In the genomic region with DNA sequence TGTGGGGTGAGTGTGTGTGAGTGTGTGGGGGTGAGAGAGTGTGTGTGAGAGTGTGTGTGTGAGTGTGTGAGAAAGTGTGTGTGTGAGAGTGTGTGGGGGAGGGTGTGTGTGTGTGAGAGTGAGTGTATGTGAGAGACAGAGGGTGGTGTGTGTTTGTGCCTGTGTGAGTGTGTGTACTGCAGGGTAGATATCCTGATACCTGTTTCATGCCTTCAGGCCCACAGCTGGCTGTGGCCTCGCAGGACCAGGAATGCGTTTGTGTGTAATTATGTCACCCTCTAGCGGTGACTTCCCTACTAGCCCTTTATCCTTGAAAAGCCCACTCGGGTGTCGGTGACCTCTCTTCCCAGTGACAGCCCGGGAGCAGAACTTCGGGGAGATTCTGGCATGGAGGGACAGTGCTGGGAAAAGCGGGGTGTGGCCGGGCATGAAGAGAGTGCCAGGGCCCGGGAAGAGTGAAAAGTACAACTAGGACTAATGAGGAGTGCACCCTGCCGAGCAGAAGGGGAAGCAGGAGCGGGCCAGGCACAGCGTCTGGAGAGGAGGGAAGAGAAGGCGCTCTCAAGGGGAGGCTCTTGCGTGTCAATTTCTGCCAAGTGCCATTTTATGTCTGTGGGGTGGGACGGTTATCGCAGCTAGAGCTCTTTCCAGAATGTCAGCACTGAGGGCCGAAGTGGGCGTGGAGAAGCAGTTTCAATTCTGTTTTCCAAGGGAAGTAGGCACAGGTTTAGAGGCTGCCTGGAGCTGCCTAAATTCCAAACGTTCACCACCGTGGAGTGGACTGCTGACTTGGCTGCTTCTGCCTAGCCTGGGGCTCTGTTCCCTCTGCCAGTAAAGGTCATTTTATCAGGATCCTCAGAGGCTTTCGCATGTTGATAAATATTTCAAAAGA, we compare ENCODE assay signal across 8 cellular contexts. TPM values are rescaled to one million over a fixed set of nuclear protein-coding genes. Genes with fewer than 3 reads are reported as not detected.
DNase-seq lines count a peak whose midpoint lies in the region; ATAC-seq and TF ChIP-seq lines count a peak whose summit lies in the region.

No MANE protein-coding gene starts in this region.

- 3% methylated on average over 22 of the region's 22 CpGs for WGBS in ectodermal cell, 2 experiments
- WGBS in right lobe of liver (ENCODE audit: insufficient coverage, low coverage, low lambda C conversion rate, missing lambda C conversion rate), result 2% methylated on average over 16 of the region's 22 CpGs

- peak overlapping the region; percentile 72 for H3K4me3 Mint-ChIP-seq in stimulated activated effector memory CD8-positive, alpha-beta T cell treated with anti-CD3 and anti-CD28 coated beads, Interleukin-12 subunit alpha, Interleukin-12 subunit beta, amount 100 ng/mL, for 72 hours

- H3K4me3 ChIP-seq in ectodermal cell (ENCODE audit: insufficient read depth, low read depth, low read length) (peak overlapping the region; percentile 21), right lobe of liver (peak overlapping the region; percentile 36 to 56 (median 40))

- TF ChIP-seq POLR2A in right lobe of liver (IDR thresholded peaks at IDR 0.05), result no peak

- peak; percentile 75 to 84 (median 76) for TF ChIP-seq CTCF in right lobe of liver (IDR thresholded peaks at IDR 0.05)

- peaks cover 47% of the 10 kb centered on the region for H3K4me1 Mint-ChIP-seq in stimulated activated effector memory CD8-positive, alpha-beta T cell treated with anti-CD3 and anti-CD28 coated beads, Interleukin-12 subunit alpha, Interleukin-12 subunit beta, amount 100 ng/mL, for 72 hours

- peak; percentile 26 for DNase-seq in stimulated activated CD4-positive, alpha-beta T cell treated with anti-CD3 and anti-CD28 coated beads, Interleukin-12 subunit alpha, Interleukin-12 subunit beta, amount 100 ng/mL, for 4 hours
- DNase-seq in stimulated activated CD4-positive, alpha-beta T cell treated with anti-CD3 and anti-CD28 coated beads, Interleukin-2, amount 100 ng/mL, for 48 hours, result no peak
- peak; percentile 13 for DNase-seq in NCI-H524 treated with DMSO at 0.1 percent for 48 hours (lab: John Stamatoyannopoulos, UW)
- peak; percentile 21 to 46 for DNase-seq in activated CD4-positive, alpha-beta T cell treated with anti-CD3 and anti-CD28 coated beads, Interleukin-2, amount 50 U/mL, for 24 hours (ENCODE audit: low read depth in 1 of 2, low spot score in 1 of 2)
- peak; percentile 62 to 81 (median 73) for DNase-seq in right lobe of liver
- peak; percentile 32 to 70 for DNase-seq in stimulated activated effector memory CD8-positive, alpha-beta T cell treated with anti-CD3 and anti-CD28 coated beads, Interleukin-12 subunit alpha, Interleukin-12 subunit beta, amount 100 ng/mL, for 72 hours (ENCODE audit: low spot score in 2 of 2)

- no peaks in the 10 kb centered on the region for H3K36me3 ChIP-seq in ectodermal cell (ENCODE audit: control insufficient read depth, insufficient read depth, low read length)
- H3K36me3 ChIP-seq in right lobe of liver, result no peaks in the 10 kb centered on the region

- H3K27me3 ChIP-seq in ectodermal cell (ENCODE audit: control insufficient read depth, insufficient read depth, low read length, poor library complexity, severe bottlenecking) (peaks cover 23% of the 10 kb centered on the region), right lobe of liver (no peaks in the 10 kb centered on the region)

- intact Hi-C loops in right lobe of liver (cut with DNase I), result no loop called here

- peaks cover 5% of the 10 kb centered on the region for H3K36me3 Mint-ChIP-seq in stimulated activated effector memory CD8-positive, alpha-beta T cell treated with anti-CD3 and anti-CD28 coated beads, Interleukin-12 subunit alpha, Interleukin-12 subunit beta, amount 100 ng/mL, for 72 hours

- H3K27ac Mint-ChIP-seq in stimulated activated effector memory CD8-positive, alpha-beta T cell treated with anti-CD3 and anti-CD28 coated beads, Interleukin-12 subunit alpha, Interleukin-12 subunit beta, amount 100 ng/mL, for 72 hours, result peak overlapping the region; percentile 71

- peak; percentile 52 for ATAC-seq in HG03280 (IDR thresholded peaks at IDR 0.05; ENCODE audit: unreplicated experiment)
- ATAC-seq in right lobe of liver, result peak; percentile 75 to 84 (median 78)
- ATAC-seq in stimulated activated effector memory CD8-positive, alpha-beta T cell treated with anti-CD3 and anti-CD28 coated beads, Interleukin-12 subunit alpha, Interleukin-12 subunit beta, amount 100 ng/mL, for 72 hours, result peak; percentile 75

- peak overlapping the region; percentile 26 for H3K27ac ChIP-seq in ectodermal cell (ENCODE audit: insufficient read depth, low read depth, low read length, poor library complexity, severe bottlenecking)
- H3K27ac ChIP-seq in right lobe of liver, result peak overlapping the region; percentile 90 to 94 (median 94)

- H3K9me3 ChIP-seq in ectodermal cell (ENCODE audit: control insufficient read depth, low read length) (no peaks in the 10 kb centered on the region), right lobe of liver (no peaks in the 10 kb centered on the region)

- H3K9me3 Mint-ChIP-seq in stimulated activated effector memory CD8-positive, alpha-beta T cell treated with anti-CD3 and anti-CD28 coated beads, Interleukin-12 subunit alpha, Interleukin-12 subunit beta, amount 100 ng/mL, for 72 hours, result no peaks in the 10 kb centered on the region

- peaks cover 8% of the 10 kb centered on the region for H3K4me1 ChIP-seq in ectodermal cell (ENCODE audit: control insufficient read depth, insufficient read depth, low read length)
- H3K4me1 ChIP-seq in right lobe of liver, result peaks cover 0 to 42% (median 4%) of the 10 kb centered on the region in 4 donors

RNA-seq across cellular contexts. Expression of a gene that starts 11.0 kb away (rescaled TPM):
- 37.0 TPM for polyA plus RNA-seq in ectodermal cell (2013, experiment 1 of 4)
- polyA plus RNA-seq in ectodermal cell (2013, experiment 2 of 4), result 44.7 TPM
- 37.8 TPM for polyA plus RNA-seq in ectodermal cell (2013, experiment 3 of 4)
- polyA plus RNA-seq in ectodermal cell (2013, experiment 4 of 4), result 43.9 TPM
- 1 to 10 TPM; 4.7 to 6.8 (median 5.4) TPM for total RNA-seq in right lobe of liver

RNA-seq across cellular contexts. Expression of a gene that starts 23.7 kb away (rescaled TPM):
- polyA plus RNA-seq in ectodermal cell (2013, experiment 1 of 4), result 28.0 TPM
- polyA plus RNA-seq in ectodermal cell (2013, experiment 2 of 4), result 57.3 TPM
- 25.5 TPM for polyA plus RNA-seq in ectodermal cell (2013, experiment 3 of 4)
- 34.2 TPM for polyA plus RNA-seq in ectodermal cell (2013, experiment 4 of 4)
- 1 to 10 TPM in 4 of 6 experiments, under 1 TPM in 2; 0.43 to 8.1 (median 1.5) TPM for total RNA-seq in right lobe of liver

Comparison
In these comparisons a context has a peak if more than half of its experiments do, and no peak if none do; other contexts are left out.
1. DNase-seq: peak in stimulated activated CD4-positive, alpha-beta T cell treated with anti-CD3 and anti-CD28 coated beads, Interleukin-12 subunit alpha, Interleukin-12 subunit beta, amount 100 ng/mL, for 4 hours (single experiment), NCI-H524 treated with DMSO at 0.1 percent for 48 hours (single experiment), activated CD4-positive, alpha-beta T cell treated with anti-CD3 and anti-CD28 coated beads, Interleukin-2, amount 50 U/mL, for 24 hours (2 of 2), right lobe of liver (3 of 3) and stimulated activated effector memory CD8-positive, alpha-beta T cell treated with anti-CD3 and anti-CD28 coated beads, Interleukin-12 subunit alpha, Interleukin-12 subunit beta, amount 100 ng/mL, for 72 hours (2 of 2); none in stimulated activated CD4-positive, alpha-beta T cell treated with anti-CD3 and anti-CD28 coated beads, Interleukin-2, amount 100 ng/mL, for 48 hours (0 of 2).
2. Peak in every context shown above with its lines, with median percentiles within 50 percentile points of each other: ATAC-seq.